17 cellular contexts compared by ENCODE assay signal in the genomic region with DNA sequence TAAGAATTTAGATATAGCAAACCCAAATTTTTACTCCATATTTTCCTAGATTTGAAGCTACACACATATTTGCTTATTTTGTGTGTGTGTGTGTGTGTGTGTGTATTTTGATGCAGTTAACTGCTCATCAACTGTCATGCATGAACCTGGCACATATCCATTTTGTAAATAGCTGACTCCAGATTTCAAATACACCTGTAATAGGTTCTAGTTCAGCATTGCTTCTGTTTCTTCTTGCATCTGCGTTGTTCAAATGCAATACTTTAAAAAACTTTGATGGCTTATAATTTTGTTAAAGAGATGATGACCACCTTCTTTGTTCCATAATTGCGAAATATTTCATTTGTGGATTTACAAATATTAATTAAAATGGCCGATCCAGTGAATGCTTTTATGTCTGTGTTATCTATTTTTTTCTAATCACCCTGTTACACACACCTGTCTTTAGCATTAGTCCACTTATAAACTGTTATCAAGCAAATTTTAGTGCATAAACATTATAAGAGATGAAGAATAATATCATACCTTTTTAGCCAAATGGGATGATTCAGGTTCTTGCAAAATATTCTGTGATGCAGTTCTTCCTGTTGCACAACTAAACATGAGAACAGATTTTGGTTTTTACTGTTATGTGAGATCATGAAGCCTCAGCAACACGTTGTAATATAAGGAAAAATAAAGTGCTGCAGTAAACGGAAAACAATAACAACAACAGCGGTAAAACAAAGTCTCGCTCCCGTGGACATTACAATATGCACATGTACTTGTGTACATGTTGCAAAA. TPM values are rescaled to one million over a fixed set of nuclear protein-coding genes. Genes with fewer than 3 reads are reported as not detected.
DNase-seq lines count a peak whose midpoint lies in the region; ATAC-seq and TF ChIP-seq lines count a peak whose summit lies in the region.
"Had no signal": no experiment of that assay in that cellular context is flagged by ENCODE, and none has a peak within 500 bp of the region (broad histone marks: within the 10 kb centered on the region; RNA-seq: fewer than 3 reads in every experiment).

No MANE protein-coding gene starts in this region.

- H3K4me1 Mint-ChIP-seq in activated CD4-positive, alpha-beta memory T cell treated with anti-CD3 and anti-CD28 coated beads for 36 hours (ENCODE audit: low read depth): peaks cover 29% of the 10 kb centered on the region
- H3K4me1 Mint-ChIP-seq in immature natural killer cell: peaks cover 21 to 28% of the 10 kb centered on the region in 2 donors
- H3K4me1 Mint-ChIP-seq in nephron progenitor cell: peaks cover 30% of the 10 kb centered on the region

- H3K4me3 Mint-ChIP-seq in activated CD4-positive, alpha-beta memory T cell treated with anti-CD3 and anti-CD28 coated beads for 36 hours: no peak overlapping the region
- H3K4me3 Mint-ChIP-seq in immature natural killer cell (no peak overlapping the region), nephron progenitor cell (no peak overlapping the region)

- no peaks in the 10 kb centered on the region for H3K27me3 ChIP-seq in KMS-11 (ENCODE audit: insufficient read depth, low read depth)
- H3K27me3 ChIP-seq: BLaER1 had no signal

- no peaks in the 10 kb centered on the region for H3K36me3 ChIP-seq in KMS-11 (ENCODE audit: insufficient read depth)
- H3K36me3 ChIP-seq: BLaER1 had no signal

- peak overlapping the region; percentile 47 for H3K27ac Mint-ChIP-seq in activated CD4-positive, alpha-beta memory T cell treated with anti-CD3 and anti-CD28 coated beads for 36 hours
- H3K27ac Mint-ChIP-seq in immature natural killer cell (peak overlapping the region; percentile 42 to 92 (median 74)), nephron progenitor cell (no peak overlapping the region)
- H3K27ac Mint-ChIP-seq in activated naive CD4-positive, alpha-beta T cell treated with anti-CD3 and anti-CD28 coated beads, Interleukin-2, amount 50 U/mL, for 72 hours: no peak overlapping the region

- peaks cover 37% of the 10 kb centered on the region for H3K4me1 ChIP-seq in KMS-11 (ENCODE audit: low read depth, poor library complexity, severe bottlenecking)

- no peak overlapping the region for H3K9ac ChIP-seq in KMS-11
- H3K9ac ChIP-seq: BLaER1 had no signal

- H3K27ac ChIP-seq in KMS-11: no peak overlapping the region

- no peak for ATAC-seq in activated naive CD4-positive, alpha-beta T cell treated with anti-CD3 and anti-CD28 coated beads, Interleukin-2, amount 50 U/mL, for 72 hours
- no peak for ATAC-seq in HG03460 (IDR thresholded peaks at IDR 0.05; ENCODE audit: unreplicated experiment)
- ATAC-seq: esophagus mucosa, left cardiac atrium had no signal

- no peaks in the 10 kb centered on the region for H4K20me1 ChIP-seq in KMS-11 (ENCODE audit: insufficient read depth)
- H4K20me1 ChIP-seq: BLaER1 had no signal

- H3K79me2 ChIP-seq in KMS-11 (ENCODE audit: insufficient read depth, low read depth): no peaks in the 10 kb centered on the region

- peaks cover 2% of the 10 kb centered on the region for H3K9me3 Mint-ChIP-seq in activated CD4-positive, alpha-beta memory T cell treated with anti-CD3 and anti-CD28 coated beads for 36 hours
- no peaks in the 10 kb centered on the region for H3K9me3 Mint-ChIP-seq in immature natural killer cell
- no peaks in the 10 kb centered on the region for H3K9me3 Mint-ChIP-seq in activated naive CD4-positive, alpha-beta T cell treated with anti-CD3 and anti-CD28 coated beads, Interleukin-2, amount 50 U/mL, for 72 hours
- no peaks in the 10 kb centered on the region for H3K9me3 Mint-ChIP-seq in nephron progenitor cell

- peak overlapping the region; percentile 5; the same call in 1 of the 2 replicates for H3K4me2 ChIP-seq in KMS-11

- CTCF ChIA-PET in activated CD4-positive, alpha-beta memory T cell treated with anti-CD3 and anti-CD28 coated beads for 36 hours (lab: Charles Lee): interaction anchor here (0.6 to 19.0 kb wide), 8 partner anchors 12 to 983 kb away, joined by 3 to 442 read pairs (median 4); a partner anchor contains a TSS

- TF ChIP-seq CTCF in KMS-11 (conservative IDR thresholded peaks at IDR 0.05; ENCODE audit: low read depth, low read length) (no peak), nephron progenitor cell (IDR thresholded peaks at IDR 0.05) (no peak)

- DNase-seq in AG20443 (ENCODE audit: low spot score) (peak; percentile 30), immature natural killer cell (no peak), nephron progenitor cell (no peak)
- no peak for DNase-seq in activated CD4-positive, alpha-beta memory T cell treated with anti-CD3 and anti-CD28 coated beads for 36 hours
- DNase-seq in activated naive CD4-positive, alpha-beta T cell treated with anti-CD3 and anti-CD28 coated beads, Interleukin-2, amount 50 U/mL, for 72 hours (ENCODE audit: low spot score in 2 of 2): no peak
- no peak for DNase-seq in activated CD4-positive, alpha-beta T cell treated with anti-CD3 and anti-CD28 coated beads for 4 hours
- DNase-seq: activated CD4-positive, alpha-beta T cell treated with anti-CD3 and anti-CD28 coated beads, Interleukin-2, amount 50 U/mL, for 1 hour; left cardiac atrium; NCI-H2081 treated with DMSO at 0.1 percent for 48 hours; Right ventricle myocardium superior had no signal

- POLR2A ChIA-PET in activated CD4-positive, alpha-beta memory T cell treated with anti-CD3 and anti-CD28 coated beads for 36 hours (lab: Charles Lee): interaction anchor here (0.7 to 4.6 kb wide), 2 partner anchors 13 to 122 kb away, joined by 3 to 62 read pairs; a partner anchor contains a TSS

- intact Hi-C loops in activated CD4-positive, alpha-beta memory T cell treated with anti-CD3 and anti-CD28 coated beads for 36 hours (cut with micrococcal nuclease): loop anchor here (2.0 to 10.0 kb wide), 3 partner anchors 93 to 393 kb away; no protein-coding TSS in a partner anchor

- H2AFZ ChIP-seq in KMS-11 (ENCODE audit: low read depth): no peak overlapping the region

- no peak overlapping the region for H3K4me3 ChIP-seq in KMS-11 (IDR thresholded peaks at IDR 0.05; ENCODE audit: insufficient read depth, low read depth, low read length)
- H3K4me3 ChIP-seq: BLaER1 had no signal

- H3K27me3 Mint-ChIP-seq in activated CD4-positive, alpha-beta memory T cell treated with anti-CD3 and anti-CD28 coated beads for 36 hours: peaks cover 9% of the 10 kb centered on the region
- H3K27me3 Mint-ChIP-seq in immature natural killer cell (ENCODE audit: low read depth in 3 of 3): peaks cover 4 to 10% (median 5%) of the 10 kb centered on the region in 3 donors
- peaks cover 23% of the 10 kb centered on the region for H3K27me3 Mint-ChIP-seq in nephron progenitor cell (ENCODE audit: low read depth, poor library complexity)

- no peaks in the 10 kb centered on the region for H3K36me3 Mint-ChIP-seq in activated CD4-positive, alpha-beta memory T cell treated with anti-CD3 and anti-CD28 coated beads for 36 hours
- H3K36me3 Mint-ChIP-seq in immature natural killer cell: no peaks in the 10 kb centered on the region
- no peaks in the 10 kb centered on the region for H3K36me3 Mint-ChIP-seq in activated naive CD4-positive, alpha-beta T cell treated with anti-CD3 and anti-CD28 coated beads, Interleukin-2, amount 50 U/mL, for 72 hours
- H3K36me3 Mint-ChIP-seq in nephron progenitor cell (ENCODE audit: low read depth): no peaks in the 10 kb centered on the region

RNA-seq across cellular contexts. Expression of a gene that starts 12.7 kb away (rescaled TPM):
- 100 to 1,000 TPM; 460 to 477 TPM for total RNA-seq in activated CD4-positive, alpha-beta memory T cell treated with anti-CD3 and anti-CD28 coated beads for 36 hours
- 100 to 1,000 TPM; 331 to 469 (median 429) TPM for polyA plus RNA-seq in immature natural killer cell
- total RNA-seq in activated naive CD4-positive, alpha-beta T cell treated with anti-CD3 and anti-CD28 coated beads, Interleukin-2, amount 50 U/mL, for 72 hours: 100 to 1,000 TPM; 197 to 272 TPM

RNA-seq across cellular contexts. Expression of a gene that starts 39.4 kb away (rescaled TPM):
- not detected for total RNA-seq in activated CD4-positive, alpha-beta memory T cell treated with anti-CD3 and anti-CD28 coated beads for 36 hours
- polyA plus RNA-seq in immature natural killer cell: not detected
- not detected for total RNA-seq in activated naive CD4-positive, alpha-beta T cell treated with anti-CD3 and anti-CD28 coated beads, Interleukin-2, amount 50 U/mL, for 72 hours
- total RNA-seq: esophagus mucosa, left cardiac atrium, posterior vena cava, Right ventricle myocardium superior, urinary bladder had no signal
- polyA plus RNA-seq: adipose tissue, urinary bladder had no signal

RNA-seq across cellular contexts. Expression of a gene that starts 55.8 kb away (rescaled TPM):
- total RNA-seq in activated CD4-positive, alpha-beta memory T cell treated with anti-CD3 and anti-CD28 coated beads for 36 hours: 100 to 1,000 TPM; 257 to 270 TPM
- polyA plus RNA-seq in immature natural killer cell: 100 to 1,000 TPM; 445 to 680 (median 567) TPM
- total RNA-seq in activated naive CD4-positive, alpha-beta T cell treated with anti-CD3 and anti-CD28 coated beads, Interleukin-2, amount 50 U/mL, for 72 hours: 100 to 1,000 TPM in 1 of 2 donors, 10 to 100 TPM in 1; 49.2 to 290 TPM

Comparison
In these comparisons a context has a peak if more than half of its experiments do, and no peak if none do; other contexts are left out.
1. H3K27ac Mint-ChIP-seq: peak in activated CD4-positive, alpha-beta memory T cell treated with anti-CD3 and anti-CD28 coated beads for 36 hours (single experiment) and immature natural killer cell (6 of 6); none in activated naive CD4-positive, alpha-beta T cell treated with anti-CD3 and anti-CD28 coated beads, Interleukin-2, amount 50 U/mL, for 72 hours (0 of 2) and nephron progenitor cell (single experiment).